In the genomic region with DNA sequence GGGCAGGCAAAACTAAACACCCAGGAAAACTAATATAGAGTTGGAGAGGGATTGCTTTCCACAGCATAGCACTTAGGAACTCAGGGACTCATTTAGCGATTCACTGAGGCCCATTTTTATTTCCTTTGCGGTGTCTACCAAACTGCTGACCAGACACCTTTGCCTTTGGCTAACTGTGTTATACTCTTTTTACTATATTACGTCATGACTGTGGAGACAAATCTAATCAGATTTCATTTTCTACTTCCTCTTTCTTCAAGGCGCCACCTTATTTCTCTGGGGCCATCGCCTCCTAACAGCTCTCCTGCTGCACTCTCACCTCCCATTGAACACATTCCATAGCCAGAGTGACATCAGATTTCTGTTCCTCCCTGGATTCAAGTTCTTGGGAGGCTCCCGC, we compare ENCODE assay signal across 22 cellular contexts.
"Had no signal": no experiment of that assay in that cellular context is flagged by ENCODE, and none has a peak within 500 bp of the region (broad histone marks: within the 10 kb centered on the region; RNA-seq: fewer than 3 reads in every experiment).

No MANE protein-coding gene starts in this region.

- DNase-seq: activated CD4-positive, alpha-beta T cell treated with anti-CD3 and anti-CD28 coated beads for 4 hours; activated CD4-positive, alpha-beta T cell treated with anti-CD3 and anti-CD28 coated beads, Interleukin-2, amount 50 U/mL, for 48 hours; activated CD4-positive, CD25-positive, alpha-beta regulatory T cell; activated CD8-positive, alpha-beta memory T cell treated with anti-CD3 and anti-CD28 coated beads, Interleukin-2, amount 50 U/mL, for 48 hours; activated naive CD4-positive, alpha-beta T cell treated with anti-CD3 and anti-CD28 coated beads for 36 hours; activated naive CD8-positive, alpha-beta T cell treated with anti-CD3 and anti-CD28 coated beads, Interleukin-2, amount 10 ng/mL, durations not matched to agents 7 days and 5 days; activated T-cell treated with anti-CD3 and anti-CD28 coated beads, Interleukin-2, amount 50 U/mL, for 4 hours; amniotic stem cell; effector memory CD4-positive, alpha-beta T cell; esophagus squamous epithelium; gastrocnemius medialis; hypothalamus; left ventricle myocardium superior; mammary epithelial cell; midbrain; stimulated activated CD4-positive, alpha-beta T cell treated with anti-CD3 and anti-CD28 coated beads, Interleukin-4, amount 100 ng/mL, for 4 hours; stimulated activated naive CD8-positive, alpha-beta T cell treated with anti-CD3 and anti-CD28 coated beads, Interleukin-15, Interleukin-2, amounts not matched to agents 100 U/mL and 50 U/mL, for 24 hours; T-helper 9 cell; upper lobe of left lung had no signal

- H3K36me3 ChIP-seq: breast epithelium, esophagus squamous epithelium, gastrocnemius medialis, prostate gland, upper lobe of left lung had no signal

- H3K4me1 ChIP-seq: breast epithelium, esophagus squamous epithelium, gastrocnemius medialis, prostate gland, upper lobe of left lung had no signal

- H3K27ac ChIP-seq: breast epithelium, esophagus squamous epithelium, gastrocnemius medialis, prostate gland, upper lobe of left lung had no signal

- H3K4me3 ChIP-seq: breast epithelium, esophagus squamous epithelium, gastrocnemius medialis, prostate gland, upper lobe of left lung had no signal

- ATAC-seq: activated T-cell treated with anti-CD3 and anti-CD28 coated beads, Interleukin-2, amount 50 U/mL, for 4 hours; gastrocnemius medialis; left ventricle myocardium superior; natural killer cell treated with Interleukin-12 subunit alpha and Interleukin-12 subunit beta and Interleukin-15 and Interleukin-18, amount 100 ng/mL, for 72 hours; stimulated activated naive CD8-positive, alpha-beta T cell treated with anti-CD3 and anti-CD28 coated beads, Interleukin-15, Interleukin-2, amounts not matched to agents 100 U/mL and 50 U/mL, for 24 hours had no signal

- H3K27me3 ChIP-seq: breast epithelium, esophagus squamous epithelium, upper lobe of left lung had no signal

- H3K9me3 ChIP-seq: breast epithelium, esophagus squamous epithelium, gastrocnemius medialis, prostate gland, upper lobe of left lung had no signal
